2 cellular contexts compared by ENCODE assay signal in the genomic region with DNA sequence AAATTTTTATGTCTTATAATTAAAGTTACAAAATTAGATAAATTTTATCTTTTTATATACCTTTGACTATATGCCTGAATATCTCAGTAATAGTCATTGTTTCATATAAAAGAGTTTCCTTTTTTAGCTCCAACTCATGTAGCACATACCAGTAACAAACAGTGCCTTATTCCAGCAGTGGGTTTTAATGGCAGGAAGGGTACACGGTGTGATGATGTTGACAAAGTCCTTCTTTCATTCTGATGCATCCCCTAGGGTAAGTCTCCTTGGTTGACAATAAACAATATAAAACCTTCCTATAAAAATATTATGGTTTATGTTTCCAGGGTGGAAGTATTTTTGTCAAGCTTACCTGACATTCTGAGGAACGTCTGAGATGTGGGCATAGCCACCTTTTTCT.
"Had no signal": no experiment of that assay in that cellular context is flagged by ENCODE, and none has a peak within 500 bp of the region (broad histone marks: within the 10 kb centered on the region; RNA-seq: fewer than 3 reads in every experiment).

No MANE protein-coding gene starts in this region.

- H3K4me3 ChIP-seq: GM12878 had no signal

- DNase-seq: GDM1 had no signal

- ATAC-seq: GM12878 had no signal
